In genomic region chr15:99454941-99455795, GRCh38 we compare ENCODE assay signal across 8 cellular contexts.
A peak's percentile ranks its signal among the peaks of the same experiment; 100 is the strongest.
DNase-seq lines count a peak whose midpoint lies in the region; ATAC-seq and TF ChIP-seq lines count a peak whose summit lies in the region.

No MANE protein-coding gene starts in this region.

- no peaks in the 10 kb centered on the region for H3K79me2 ChIP-seq in osteoblast (ENCODE audit: insufficient read depth, low read length)

- peaks cover 36% of the 10 kb centered on the region for H3K4me1 ChIP-seq in osteoblast (ENCODE audit: insufficient read depth, low read length)

- H3K4me3 ChIP-seq in BJ (ENCODE audit: low read depth, low read length) (no peak overlapping the region), fibroblast of the aortic adventitia (ENCODE audit: low read depth, low read length) (no peak overlapping the region), osteoblast (ENCODE audit: insufficient read depth, low read length) (peak overlapping the region; percentile 33)

- no peaks in the 10 kb centered on the region for H3K9me3 ChIP-seq in osteoblast (ENCODE audit: low read depth, low read length)

- peaks cover 19% of the 10 kb centered on the region for H3K4me1 Mint-ChIP-seq in stimulated activated effector memory CD8-positive, alpha-beta T cell treated with anti-CD3 and anti-CD28 coated beads, Interleukin-12 subunit alpha, Interleukin-12 subunit beta, amount 100 ng/mL, for 72 hours

- H3K36me3 ChIP-seq in BJ (ENCODE audit: control insufficient read depth, insufficient read depth, low read length) (no peaks in the 10 kb centered on the region), osteoblast (ENCODE audit: insufficient read depth, low read length) (no peaks in the 10 kb centered on the region)

- H3K4me3 Mint-ChIP-seq in stimulated activated effector memory CD8-positive, alpha-beta T cell treated with anti-CD3 and anti-CD28 coated beads, Interleukin-12 subunit alpha, Interleukin-12 subunit beta, amount 100 ng/mL, for 72 hours = no peak overlapping the region

- H3K9me3 Mint-ChIP-seq in stimulated activated effector memory CD8-positive, alpha-beta T cell treated with anti-CD3 and anti-CD28 coated beads, Interleukin-12 subunit alpha, Interleukin-12 subunit beta, amount 100 ng/mL, for 72 hours = peaks cover 4% of the 10 kb centered on the region

- TF ChIP-seq CTCF in BJ (IDR thresholded peaks at IDR 0.05; ENCODE audit: insufficient read depth, low read depth, low read length) (no peak), RWPE1 (conservative IDR thresholded peaks at IDR 0.05; ENCODE audit: low read depth) (no peak), fibroblast of the aortic adventitia (IDR thresholded peaks at IDR 0.05; ENCODE audit: insufficient read depth, low read length) (peak; percentile 5), osteoblast (IDR thresholded peaks at IDR 0.05; ENCODE audit: extremely low read depth, low read depth, low read length) (no peak), GM13977 (IDR thresholded peaks at IDR 0.05; ENCODE audit: extremely low read depth, insufficient read depth, missing control alignments) (no peak)

- no peak for ATAC-seq in stimulated activated effector memory CD8-positive, alpha-beta T cell treated with anti-CD3 and anti-CD28 coated beads, Interleukin-12 subunit alpha, Interleukin-12 subunit beta, amount 100 ng/mL, for 72 hours
- ATAC-seq in HG03196 (IDR thresholded peaks at IDR 0.05; ENCODE audit: unreplicated experiment) = no peak

- H3K4me2 ChIP-seq in osteoblast (ENCODE audit: insufficient read depth, low read length) = peak overlapping the region; percentile 14

- no peaks in the 10 kb centered on the region for H4K20me1 ChIP-seq in osteoblast (ENCODE audit: insufficient read depth, low read length)

- no peak overlapping the region for H3K27ac Mint-ChIP-seq in stimulated activated effector memory CD8-positive, alpha-beta T cell treated with anti-CD3 and anti-CD28 coated beads, Interleukin-12 subunit alpha, Interleukin-12 subunit beta, amount 100 ng/mL, for 72 hours

- H3K27me3 ChIP-seq in BJ (ENCODE audit: control insufficient read depth, insufficient read depth, low read length) (no peaks in the 10 kb centered on the region), osteoblast (ENCODE audit: insufficient read depth, low read length) (no peaks in the 10 kb centered on the region)

- in situ Hi-C loops in GM13977 (cut with MboI; ENCODE audit: low pct_unique_long_range_greater_than_20kb, low sequenced_read_pairs, unreplicated experiment) = no loop called here

- peak overlapping the region; percentile 60 for H2AFZ ChIP-seq in osteoblast (ENCODE audit: low read length)

- CTCF ChIA-PET in BJ (lab: Yijun Ruan, JAX) = interaction anchor here (0.9 to 1.3 kb wide), 2 partner anchors 10 to 31 kb away, joined by 3 read pairs; no protein-coding TSS in a partner anchor
- CTCF ChIA-PET in RWPE1 (lab: Yijun Ruan, JAX) = interaction anchor here (0.6 kb wide), 3 partner anchors 21 to 65 kb away, joined by 3 to 5 read pairs (median 3); no protein-coding TSS in a partner anchor
- CTCF ChIA-PET in HEK293T (lab: Yijun Ruan, JAX) = interaction anchor here (1.3 kb wide), 1 partner anchor 301 kb away, joined by 5 read pairs; no protein-coding TSS in a partner anchor

- DNase-seq in BJ (ENCODE audit: low read depth) = peak; percentile 77
- peak; percentile 97 for DNase-seq in RWPE1 (ENCODE audit: low spot score)
- peak; percentile 98 for DNase-seq in fibroblast of the aortic adventitia (ENCODE audit: low read depth)
- peak; percentile 99 for DNase-seq in osteoblast (ENCODE audit: insufficient read length, low spot score, missing footprints)
- DNase-seq in HEK293T (ENCODE audit: extremely low spot score) = no peak
- no peak for DNase-seq in stimulated activated effector memory CD8-positive, alpha-beta T cell treated with anti-CD3 and anti-CD28 coated beads, Interleukin-12 subunit alpha, Interleukin-12 subunit beta, amount 100 ng/mL, for 72 hours (ENCODE audit: low spot score in 2 of 2)
- DNase-seq in GM13977 (ENCODE audit: low spot score) = no peak

- POLR2A ChIA-PET in BJ (lab: Charles Lee) = no interaction called here
- POLR2A ChIA-PET in RWPE1 (lab: Yijun Ruan, JAX; ENCODE audit: low non-redundant PET) = interaction anchor here (0.5 kb wide), 1 partner anchor 151 kb away, joined by 3 read pairs; no protein-coding TSS in a partner anchor
- POLR2A ChIA-PET in HEK293T (lab: Yijun Ruan, JAX) = no interaction called here

- no peaks in the 10 kb centered on the region for H3K36me3 Mint-ChIP-seq in stimulated activated effector memory CD8-positive, alpha-beta T cell treated with anti-CD3 and anti-CD28 coated beads, Interleukin-12 subunit alpha, Interleukin-12 subunit beta, amount 100 ng/mL, for 72 hours

- peak overlapping the region; percentile 99 for H3K27ac ChIP-seq in RWPE1
- H3K27ac ChIP-seq in osteoblast (ENCODE audit: low read depth, low read length) = peak overlapping the region; percentile 85

TF ChIP-seq in HEK293T, 16 proteins besides CTCF, POLR2A, EP300 and RAD21:
- TF ChIP-seq ZNF384 (IDR thresholded peaks at IDR 0.05) = no peak
TF ChIP-seq in HEK293T: peak in this region for 0.

Comparison
In these comparisons a context has a peak if more than half of its experiments do, and no peak if none do; other contexts are left out.
1. DNase-seq: peak in BJ (single experiment), RWPE1 (single experiment), fibroblast of the aortic adventitia (single experiment) and osteoblast (single experiment); none in HEK293T (single experiment), stimulated activated effector memory CD8-positive, alpha-beta T cell treated with anti-CD3 and anti-CD28 coated beads, Interleukin-12 subunit alpha, Interleukin-12 subunit beta, amount 100 ng/mL, for 72 hours (0 of 2) and GM13977 (single experiment).